Comparison of ENCODE assay signal across 1 cellular context in genomic region chr7:134542195-134542771, GRCh38.
TF ChIP-seq lines count a peak whose summit lies in the region.

No MANE protein-coding gene starts in this region.

TF ChIP-seq in A549, 52 proteins besides CTCF, POLR2A, EP300 and RAD21 (continued from another document):
- TF ChIP-seq ATOH8 (CRISPR knock-in tag; IDR thresholded peaks at IDR 0.05; ENCODE audit: low read depth) (no peak), HEYL (CRISPR knock-in tag; IDR thresholded peaks at IDR 0.05) (peak; percentile 74; the same call in 1 of the 2 replicates), REST (IDR thresholded peaks at IDR 0.05) (no peak), HOXA7 (CRISPR knock-in tag; IDR thresholded peaks at IDR 0.05) (peak; percentile 93; the same call in 1 of the 2 replicates), KDM1A (IDR thresholded peaks at IDR 0.05; ENCODE audit: low read depth) (no peak), FOXS1 (CRISPR knock-in tag; IDR thresholded peaks at IDR 0.05) (no peak), JUNB (IDR thresholded peaks at IDR 0.05) (no peak), MAFK (IDR thresholded peaks at IDR 0.05; ENCODE audit: partially characterized antibody) (no peak), NFE2L2 (conservative IDR thresholded peaks at IDR 0.05; ENCODE audit: low read length) (no peak), PBX3 (IDR thresholded peaks at IDR 0.05) (no peak), RFX5 (IDR thresholded peaks at IDR 0.05) (no peak), TFCP2L1 (CRISPR knock-in tag; IDR thresholded peaks at IDR 0.05) (peak; percentile 84), ZC3H11A (IDR thresholded peaks at IDR 0.05) (no peak), CBX2 (IDR thresholded peaks at IDR 0.05; ENCODE audit: borderline replicate concordance, low read depth) (no peak), POLR2AphosphoS2 (conservative IDR thresholded peaks at IDR 0.05; ENCODE audit: low read length) (peak; percentile 99), ZSCAN20 (CRISPR knock-in tag; IDR thresholded peaks at IDR 0.05) (no peak), MAX (IDR thresholded peaks at IDR 0.05) (peak; percentile 51), NR3C1 (IDR thresholded peaks at IDR 0.05) (no peak), SMC3 (IDR thresholded peaks at IDR 0.05) (0 out of 3 replicates have a peak, but pooled peaks have one; percentile 16), MYC (IDR thresholded peaks at IDR 0.05; ENCODE audit: borderline replicate concordance, low read length) (no peak)
- TF ChIP-seq, protein P1, sequence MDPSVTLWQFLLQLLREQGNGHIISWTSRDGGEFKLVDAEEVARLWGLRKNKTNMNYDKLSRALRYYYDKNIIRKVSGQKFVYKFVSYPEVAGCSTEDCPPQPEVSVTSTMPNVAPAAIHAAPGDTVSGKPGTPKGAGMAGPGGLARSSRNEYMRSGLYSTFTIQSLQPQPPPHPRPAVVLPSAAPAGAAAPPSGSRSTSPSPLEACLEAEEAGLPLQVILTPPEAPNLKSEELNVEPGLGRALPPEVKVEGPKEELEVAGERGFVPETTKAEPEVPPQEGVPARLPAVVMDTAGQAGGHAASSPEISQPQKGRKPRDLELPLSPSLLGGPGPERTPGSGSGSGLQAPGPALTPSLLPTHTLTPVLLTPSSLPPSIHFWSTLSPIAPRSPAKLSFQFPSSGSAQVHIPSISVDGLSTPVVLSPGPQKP (IDR thresholded peaks at IDR 0.05; ENCODE audit: low read depth, low read length) = no peak
- TF ChIP-seq, protein P2, sequence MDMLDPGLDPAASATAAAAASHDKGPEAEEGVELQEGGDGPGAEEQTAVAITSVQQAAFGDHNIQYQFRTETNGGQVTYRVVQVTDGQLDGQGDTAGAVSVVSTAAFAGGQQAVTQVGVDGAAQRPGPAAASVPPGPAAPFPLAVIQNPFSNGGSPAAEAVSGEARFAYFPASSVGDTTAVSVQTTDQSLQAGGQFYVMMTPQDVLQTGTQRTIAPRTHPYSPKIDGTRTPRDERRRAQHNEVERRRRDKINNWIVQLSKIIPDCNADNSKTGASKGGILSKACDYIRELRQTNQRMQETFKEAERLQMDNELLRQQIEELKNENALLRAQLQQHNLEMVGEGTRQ (IDR thresholded peaks at IDR 0.05) = peak; percentile 31; the same call in 1 of the 2 replicates
- TF ChIP-seq, protein P3, sequence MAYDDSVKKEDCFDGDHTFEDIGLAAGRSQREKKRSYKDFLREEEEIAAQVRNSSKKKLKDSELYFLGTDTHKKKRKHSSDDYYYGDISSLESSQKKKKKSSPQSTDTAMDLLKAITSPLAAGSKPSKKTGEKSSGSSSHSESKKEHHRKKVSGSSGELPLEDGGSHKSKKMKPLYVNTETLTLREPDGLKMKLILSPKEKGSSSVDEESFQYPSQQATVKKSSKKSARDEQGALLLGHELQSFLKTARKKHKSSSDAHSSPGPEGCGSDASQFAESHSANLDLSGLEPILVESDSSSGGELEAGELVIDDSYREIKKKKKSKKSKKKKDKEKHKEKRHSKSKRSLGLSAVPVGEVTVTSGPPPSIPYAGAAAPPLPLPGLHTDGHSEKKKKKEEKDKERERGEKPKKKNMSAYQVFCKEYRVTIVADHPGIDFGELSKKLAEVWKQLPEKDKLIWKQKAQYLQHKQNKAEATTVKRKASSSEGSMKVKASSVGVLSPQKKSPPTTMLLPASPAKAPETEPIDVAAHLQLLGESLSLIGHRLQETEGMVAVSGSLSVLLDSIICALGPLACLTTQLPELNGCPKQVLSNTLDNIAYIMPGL (CRISPR knock-in tag; IDR thresholded peaks at IDR 0.05; ENCODE audit: borderline replicate concordance) = no peak
